9 cellular contexts compared by ENCODE assay signal in the genomic region with DNA sequence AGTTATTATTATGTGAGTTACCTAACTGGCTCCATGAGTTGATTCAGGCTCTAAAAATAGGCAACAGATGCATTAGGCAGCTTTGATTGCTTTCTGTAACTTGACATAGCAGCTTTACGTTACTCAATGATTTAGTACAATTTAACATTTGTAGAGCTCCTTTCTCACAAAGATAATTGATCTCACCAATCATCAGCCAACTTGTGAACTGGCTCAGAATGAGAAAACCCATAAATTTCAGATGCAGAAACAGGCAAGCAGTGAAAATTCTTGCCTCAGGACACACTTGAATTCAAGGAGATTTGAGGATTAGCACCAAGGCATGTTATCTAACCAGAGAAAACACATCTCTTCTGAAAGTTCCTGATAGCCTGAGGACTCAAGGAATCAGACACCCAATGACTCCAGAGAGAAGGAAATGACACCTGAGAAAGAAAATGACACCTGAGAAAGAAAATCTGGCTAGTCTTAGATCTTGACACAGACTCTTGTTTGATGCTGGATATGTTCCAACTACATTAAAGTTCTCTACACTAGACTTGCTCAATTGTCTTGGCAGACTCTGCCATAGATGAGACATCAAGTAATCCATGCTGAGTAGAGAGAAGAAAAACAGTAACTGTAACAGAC.
DNase-seq lines count a peak whose midpoint lies in the region; ATAC-seq, FAIRE-seq and TF ChIP-seq lines count a peak whose summit lies in the region.
"Had no signal": no experiment of that assay in that cellular context is flagged by ENCODE, and none has a peak within 500 bp of the region (broad histone marks: within the 10 kb centered on the region; RNA-seq: fewer than 3 reads in every experiment).

No MANE protein-coding gene starts in this region.

- H3K9me3 Mint-ChIP-seq in activated T-cell treated with anti-CD3 and anti-CD28 coated beads, Interleukin-2, amount 50 U/mL, for 24 hours: no peaks in the 10 kb centered on the region
- no peaks in the 10 kb centered on the region for H3K9me3 Mint-ChIP-seq in neural progenitor cell

- no peaks in the 10 kb centered on the region for H3K36me3 Mint-ChIP-seq in activated T-cell treated with anti-CD3 and anti-CD28 coated beads, Interleukin-2, amount 50 U/mL, for 24 hours (ENCODE audit: low read depth)
- H3K36me3 Mint-ChIP-seq in neural progenitor cell: no peaks in the 10 kb centered on the region

- TF ChIP-seq CTCF in GM12878 (IDR thresholded peaks at IDR 0.05 in 2 of 3, conservative IDR thresholded peaks at IDR 0.05 in 1 of 3; ENCODE audit: control insufficient read depth in 2 of 3, extremely low read depth in 1 of 3, insufficient read depth in 1 of 3, low read depth in 3 of 3, low read length in 3 of 3) (no peak), neural progenitor cell (IDR thresholded peaks at IDR 0.05) (no peak)

- H3F3A ChIP-seq in neural progenitor cell (ENCODE audit: low read depth): no peaks in the 10 kb centered on the region

- CTCF ChIA-PET in GM12878 (lab: Yijun Ruan, JAX): interaction anchor here (0.6 to 3.7 kb wide), 10 partner anchors 10 to 425 kb away, joined by 3 to 13 read pairs (median 4); no protein-coding TSS in a partner anchor

- BruUV-seq in GM12878 (replicated peaks; lab: Mats Ljungman, UMichigan): no TSS peak

- H3K9me3 ChIP-seq in GM12878 (replicated peaks; ENCODE audit: control insufficient read depth, insufficient read depth, low read length) (peaks cover 4% of the 10 kb centered on the region; the same call in 2 of the 3 replicates), neural progenitor cell (ENCODE audit: low read depth) (no peaks in the 10 kb centered on the region)

- H3K27me3 ChIP-seq in GM12878 (replicated peaks in 1 of 2; ENCODE audit: control insufficient read depth in 2 of 2, insufficient read depth in 2 of 2, low read length in 1 of 2) (no peaks in the 10 kb centered on the region), neural progenitor cell (no peaks in the 10 kb centered on the region)

- peak overlapping the region; percentile 30 for H3K27ac Mint-ChIP-seq in activated T-cell treated with anti-CD3 and anti-CD28 coated beads, Interleukin-2, amount 50 U/mL, for 24 hours
- no peak overlapping the region for H3K27ac Mint-ChIP-seq in neural progenitor cell

- ATAC-seq in HG03460 (IDR thresholded peaks at IDR 0.05; ENCODE audit: unreplicated experiment) (peak; percentile 41), GM12878 (peak; percentile 70)

- H3K27me3 Mint-ChIP-seq in activated T-cell treated with anti-CD3 and anti-CD28 coated beads, Interleukin-2, amount 50 U/mL, for 24 hours: no peaks in the 10 kb centered on the region
- no peaks in the 10 kb centered on the region for H3K27me3 Mint-ChIP-seq in neural progenitor cell (ENCODE audit: insufficient read depth, low read depth)

- H3K4me3 ChIP-seq in GM12878: no peak overlapping the region
- H3K4me3 ChIP-seq in skeletal muscle cell (ENCODE audit: low read depth, low read length): no peak overlapping the region
- no peak overlapping the region for H3K4me3 ChIP-seq in neural progenitor cell

- peak; percentile 88 for FAIRE-seq in GM12878 (lab: Jason Lieb, UNC)

- H4K20me1 ChIP-seq in GM12878 (ENCODE audit: control insufficient read depth, insufficient read depth): no peaks in the 10 kb centered on the region
- H4K20me1 ChIP-seq in neural progenitor cell (ENCODE audit: low read depth): no peaks in the 10 kb centered on the region

- H3K4me1 ChIP-seq in GM12878 (ENCODE audit: control insufficient read depth, insufficient read depth, low read length) (peaks cover 24% of the 10 kb centered on the region), neural progenitor cell (no peaks in the 10 kb centered on the region)

- intact Hi-C loops in GM12878 (cut with micrococcal nuclease; ENCODE audit: unreplicated experiment): loop anchor here (1.0 to 10.0 kb wide), 8 partner anchors 8 to 425 kb away; no protein-coding TSS in a partner anchor

- peak overlapping the region; percentile 2 for H3K4me3 Mint-ChIP-seq in activated T-cell treated with anti-CD3 and anti-CD28 coated beads, Interleukin-2, amount 50 U/mL, for 24 hours
- no peak overlapping the region for H3K4me3 Mint-ChIP-seq in neural progenitor cell

- no peak for TF ChIP-seq RAD21 in GM12878 (IDR thresholded peaks at IDR 0.05; ENCODE audit: insufficient read depth, low read depth, low read length)

- POLR2A ChIA-PET in GM12878 (lab: Charles Lee): interaction anchor here (0.7 to 3.5 kb wide), 9 partner anchors 9 to 811 kb away, joined by 3 to 22 read pairs (median 4); no protein-coding TSS in a partner anchor

- DNase-seq in activated T-cell treated with anti-CD3 and anti-CD28 coated beads, Interleukin-2, amount 50 U/mL, for 24 hours: no peak
- DNase-seq in activated T-cell treated with anti-CD3 and anti-CD28 coated beads for 4 hours: no peak
- DNase-seq in GM12878 (ENCODE audit: low read depth, low spot score): peak; percentile 81
- peak; percentile 86 for DNase-seq in skeletal muscle cell (ENCODE audit: low read depth)
- DNase-seq in neural progenitor cell (ENCODE audit: low spot score): no peak
- no peak for DNase-seq in stimulated activated CD8-positive, alpha-beta memory T cell treated with anti-CD3 and anti-CD28 coated beads, Interleukin-4, amount 100 ng/mL, for 48 hours
- DNase-seq in stimulated activated CD4-positive, alpha-beta T cell treated with anti-CD3 and anti-CD28 coated beads, Interleukin-1b, Interleukin-23, amount 100 ng/mL, for 48 hours: no peak
- DNase-seq: Calu3 had no signal

- SMC1A ChIA-PET in GM12878 (lab: Charles Lee; ENCODE audit: uncharacterized antibody, unreplicated experiment): interaction anchor here (0.6 to 7.7 kb wide), 31 partner anchors 9 to 461 kb away, joined by 3 to 89 read pairs (median 5); a partner anchor contains a TSS

- TF ChIP-seq EP300 in GM12878 (IDR thresholded peaks at IDR 0.05; ENCODE audit: borderline replicate concordance in 1 of 2, control insufficient read depth in 1 of 2, low read depth in 2 of 2, low read length in 2 of 2): no peak

- H3K9ac ChIP-seq in GM12878 (ENCODE audit: control insufficient read depth, insufficient read depth, low read length): peak overlapping the region; percentile 52
- H3K9ac ChIP-seq in neural progenitor cell: no peak overlapping the region

- H2AFZ ChIP-seq in GM12878 (ENCODE audit: control insufficient read depth, low read depth, low read length): peak overlapping the region; percentile 10; the same call in 1 of the 2 replicates
- no peak overlapping the region for H2AFZ ChIP-seq in neural progenitor cell (replicated peaks)

- no peak for TF ChIP-seq POLR2A in GM12878 (IDR thresholded peaks at IDR 0.05; ENCODE audit: low read depth, low read length)

- no peaks in the 10 kb centered on the region for H3K36me3 ChIP-seq in GM12878 (ENCODE audit: control insufficient read depth in 2 of 2, insufficient read depth in 2 of 2, low read length in 1 of 2)
- no peaks in the 10 kb centered on the region for H3K36me3 ChIP-seq in neural progenitor cell

- peak overlapping the region; percentile 51 for H3K4me2 ChIP-seq in GM12878 (ENCODE audit: control insufficient read depth, insufficient read depth)
- H3K4me2 ChIP-seq in neural progenitor cell: no peak overlapping the region

- WGBS in GM12878 (ENCODE audit: insufficient coverage, insufficient replicate concordance, low lambda C conversion rate, missing lambda C conversion rate): 37% methylated on average over 1 of the region's 1 CpG

- RAD21 ChIA-PET in GM12878 (lab: Charles Lee; ENCODE audit: unreplicated experiment): interaction anchor here (0.6 to 8.4 kb wide), 32 partner anchors 11 to 497 kb away, joined by 3 to 99 read pairs (median 5); a partner anchor contains a TSS

- peak overlapping the region; percentile 100 for H3K27ac ChIP-seq in GM12878 (ENCODE audit: control insufficient read depth, insufficient read depth)
- H3K27ac ChIP-seq in neural progenitor cell: no peak overlapping the region

- in situ Hi-C loops in GM12878 (cut with MboI): no loop called here

- H3K79me2 ChIP-seq in GM12878 (ENCODE audit: control insufficient read depth, insufficient read depth, low read length) (no peaks in the 10 kb centered on the region), neural progenitor cell (ENCODE audit: low read depth) (no peaks in the 10 kb centered on the region)

- peaks cover 66% of the 10 kb centered on the region for H3K4me1 Mint-ChIP-seq in activated T-cell treated with anti-CD3 and anti-CD28 coated beads, Interleukin-2, amount 50 U/mL, for 24 hours (ENCODE audit: low read depth)
- no peaks in the 10 kb centered on the region for H3K4me1 Mint-ChIP-seq in neural progenitor cell

TF ChIP-seq in GM12878, 131 proteins besides CTCF, POLR2A, EP300 and RAD21 (continues in another document):
- TF ChIP-seq IKZF1 (conservative IDR thresholded peaks at IDR 0.05): peak; percentile 60

Comparison
In these comparisons a context has a peak if more than half of its experiments do, and no peak if none do; other contexts are left out.
1. DNase-seq: peak in GM12878 (single experiment) and skeletal muscle cell (single experiment); none in activated T-cell treated with anti-CD3 and anti-CD28 coated beads, Interleukin-2, amount 50 U/mL, for 24 hours (single experiment), activated T-cell treated with anti-CD3 and anti-CD28 coated beads for 4 hours (single experiment), neural progenitor cell (single experiment), stimulated activated CD8-positive, alpha-beta memory T cell treated with anti-CD3 and anti-CD28 coated beads, Interleukin-4, amount 100 ng/mL, for 48 hours (single experiment) and stimulated activated CD4-positive, alpha-beta T cell treated with anti-CD3 and anti-CD28 coated beads, Interleukin-1b, Interleukin-23, amount 100 ng/mL, for 48 hours (single experiment).